In genomic region chr19:40721140-40721486, GRCh38 we compare ENCODE assay signal across 14 cellular contexts. TPM values are rescaled to one million over a fixed set of nuclear protein-coding genes. Genes with fewer than 3 reads are reported as not detected.
DNase-seq lines count a peak whose midpoint lies in the region; ATAC-seq, FAIRE-seq and TF ChIP-seq lines count a peak whose summit lies in the region.
"Had no signal": no experiment of that assay in that cellular context is flagged by ENCODE, and none has a peak within 500 bp of the region (broad histone marks: within the 10 kb centered on the region; RNA-seq: fewer than 3 reads in every experiment).

No MANE protein-coding gene starts in this region.

- WGBS in A549 (ENCODE audit: missing lambda C conversion rate), result 85% methylated on average over 6 of the region's 6 CpGs

- no peak for TF ChIP-seq RAD21 in A549 (conservative IDR thresholded peaks at IDR 0.05 in 1 of 2, IDR thresholded peaks at IDR 0.05 in 1 of 2)

- POLR2A ChIA-PET in A549 (lab: Yijun Ruan, JAX), result interaction anchor here (0.5 to 2.2 kb wide), 3 partner anchors 29 to 35 kb away, joined by 3 to 10 read pairs (median 4); partner anchors contain the start of genes ACTMAP and SNRPA

- DNase-seq in A549 (ENCODE audit: low read depth in 1 of 2, low spot score in 1 of 2), result no peak
- no peak for DNase-seq in adipocyte (ENCODE audit: low read depth)
- peak; percentile 18 for DNase-seq in fibroblast of villous mesenchyme (ENCODE audit: low read depth)
- no peak for DNase-seq in LoVo (ENCODE audit: low spot score)
- DNase-seq in EL, result no peak
- DNase-seq in NCI-H2171 (lab: John Stamatoyannopoulos, UW), result no peak
- DNase-seq: activated CD4-positive, alpha-beta T cell treated with anti-CD3 and anti-CD28 coated beads, Interleukin-2, amount 50 U/mL, for 48 hours; CD8-positive, alpha-beta memory T cell; islet precursor cell; NCI-H1930; RPMI8226; stimulated activated CD4-positive, alpha-beta T cell treated with anti-CD3 and anti-CD28 coated beads, Interleukin-2, amount 100 ng/mL, for 24 hours had no signal

- H3K4me2 ChIP-seq in A549, result no peak overlapping the region
- H3K4me2 ChIP-seq in parathyroid adenoma (ENCODE audit: low read length), result no peak overlapping the region

- H3K4me1 ChIP-seq in A549, result peaks cover 33% of the 10 kb centered on the region
- H3K4me1 ChIP-seq in adipocyte (ENCODE audit: control insufficient read depth, insufficient read depth, low read length), result peaks cover 44% of the 10 kb centered on the region
- peaks cover 16% of the 10 kb centered on the region for H3K4me1 ChIP-seq in parathyroid adenoma

- H3K36me3 ChIP-seq in adipocyte (ENCODE audit: control insufficient read depth, insufficient read depth, low read length, severe bottlenecking) (peaks cover 34% of the 10 kb centered on the region), parathyroid adenoma (ENCODE audit: control insufficient read depth, insufficient read depth, low read length) (no peaks in the 10 kb centered on the region)

- TF ChIP-seq CTCF in A549 (IDR thresholded peaks at IDR 0.05) (no peak), fibroblast of villous mesenchyme (IDR thresholded peaks at IDR 0.05; ENCODE audit: insufficient read depth, low read depth, low read length) (no peak), parathyroid adenoma (IDR thresholded peaks at IDR 0.05) (no peak)

- no peaks in the 10 kb centered on the region for H3K27me3 ChIP-seq in adipocyte (replicated peaks; ENCODE audit: control insufficient read depth, insufficient read depth, low read length)
- H3K27me3 ChIP-seq in parathyroid adenoma (ENCODE audit: control insufficient read depth, insufficient read depth, low read length), result no peaks in the 10 kb centered on the region

- H3K4me3 ChIP-seq in A549 (no peak overlapping the region), adipocyte (ENCODE audit: low read length) (peak overlapping the region; percentile 98), fibroblast of villous mesenchyme (ENCODE audit: low read depth, low read length) (peak overlapping the region; percentile 65), parathyroid adenoma (ENCODE audit: low read depth, low read length) (no peak overlapping the region)

- peak overlapping the region in 1 of 2 experiments; percentile 19; a peak in 1 of 6 replicates for H3K27ac ChIP-seq in A549
- H3K27ac ChIP-seq in parathyroid adenoma, result peak overlapping the region; percentile 87

- H3K79me2 ChIP-seq in parathyroid adenoma, result peaks cover 55% of the 10 kb centered on the region

- H3K9me3 ChIP-seq in A549, result no peaks in the 10 kb centered on the region
- H3K9me3 ChIP-seq in adipocyte (ENCODE audit: control insufficient read depth, low read length), result no peaks in the 10 kb centered on the region
- no peaks in the 10 kb centered on the region for H3K9me3 ChIP-seq in parathyroid adenoma (ENCODE audit: control insufficient read depth, low read length)

- H2AFZ ChIP-seq in parathyroid adenoma, result no peak overlapping the region

- no peak for TF ChIP-seq POLR2A in A549 (IDR thresholded peaks at IDR 0.05; ENCODE audit: low read length)

- no peak for TF ChIP-seq EP300 in A549 (IDR thresholded peaks at IDR 0.05)

- no peak for FAIRE-seq in A549 (lab: Jason Lieb, UNC)

- no peak for ATAC-seq in A549
- ATAC-seq in GM18498 (IDR thresholded peaks at IDR 0.05; ENCODE audit: unreplicated experiment), result no peak

- CTCF ChIA-PET in A549 (lab: Yijun Ruan, JAX), result interaction anchor here (0.6 to 17.9 kb wide), 14 partner anchors 8 to 423 kb away, joined by 3 to 199 read pairs (median 4); partner anchors contain the start of genes ACTMAP and SNRPA

- H3K9ac ChIP-seq in adipocyte (ENCODE audit: low read length) (peak overlapping the region; percentile 100), parathyroid adenoma (no peak overlapping the region)

TF ChIP-seq in A549, 52 proteins besides CTCF, POLR2A, EP300 and RAD21:
- TF ChIP-seq RCOR1 (IDR thresholded peaks at IDR 0.05; ENCODE audit: low read depth, low read length) (no peak), ZFP36 (IDR thresholded peaks at IDR 0.05; ENCODE audit: borderline replicate concordance, partially characterized antibody) (peak; percentile 90), CHD2 (IDR thresholded peaks at IDR 0.05; ENCODE audit: low read length, partially characterized antibody) (no peak), KDM5A (IDR thresholded peaks at IDR 0.05) (no peak)

RNA-seq across cellular contexts. Expression of gene ITPKC, which starts 4.2 kb away (rescaled TPM):
- polyA plus RNA-seq in A549 (2011; rRNA removed), result 6.5 and 8.7 TPM in 2 replicates
- 6.6 and 7.7 TPM in 2 replicates for polyA plus RNA-seq in A549 (2012; cell fraction: cytosol; rRNA removed)
- 10.7 and 10.9 TPM in 2 replicates for polyA plus RNA-seq in A549 (2012; cell fraction: nucleus; rRNA removed)
- polyA plus RNA-seq in A549 (2017; fragmentation: RNase III; extraction: RNeasy Plus Mini Kit Qiagen cat#74134 plus additional on column Dnase treatment), result 7.9 to 8.6 TPM (median 8.1 TPM) in 3 replicates
- 13.8 and 14.2 TPM in 2 replicates for polyA minus RNA-seq in A549 (2011; rRNA and poly(A)+ RNA removed)
- 14.5 and 16.8 TPM in 2 replicates for total RNA-seq in fibroblast of villous mesenchyme

RNA-seq across cellular contexts. Expression of gene COQ8B, which starts 4.4 kb away (rescaled TPM):
- polyA plus RNA-seq in A549 (2011; rRNA removed) (43.9 and 47.2 TPM in 2 replicates), A549 (2017; fragmentation: RNase III; extraction: RNeasy Plus Mini Kit Qiagen cat#74134 plus additional on column Dnase treatment) (55.3 to 64.9 TPM (median 63.6 TPM) in 3 replicates)
- 55.5 and 70.2 TPM in 2 replicates for polyA plus RNA-seq in A549 (2012; cell fraction: cytosol; rRNA removed)
- 158 and 174 TPM in 2 replicates for polyA plus RNA-seq in A549 (2012; cell fraction: nucleus; rRNA removed)
- polyA minus RNA-seq in A549 (2011; rRNA and poly(A)+ RNA removed), result 55.3 TPM in 2 replicates
- 25.8 and 32.0 TPM in 2 replicates for total RNA-seq in fibroblast of villous mesenchyme

RNA-seq across cellular contexts. Expression of gene ACTMAP, which starts 29.2 kb away (rescaled TPM):
- polyA plus RNA-seq in A549 (2011; rRNA removed) (7.8 and 11.7 TPM in 2 replicates), A549 (2017; fragmentation: RNase III; extraction: RNeasy Plus Mini Kit Qiagen cat#74134 plus additional on column Dnase treatment) (14.1 to 18.5 TPM (median 14.8 TPM) in 3 replicates)
- 13.0 and 16.7 TPM in 2 replicates for polyA plus RNA-seq in A549 (2012; cell fraction: cytosol; rRNA removed)
- polyA plus RNA-seq in A549 (2012; cell fraction: nucleus; rRNA removed), result 40.2 and 46.1 TPM in 2 replicates
- polyA minus RNA-seq in A549 (2011; rRNA and poly(A)+ RNA removed), result 13.9 and 15.5 TPM in 2 replicates
- total RNA-seq in fibroblast of villous mesenchyme, result 0.64 and 0.86 TPM in 2 replicates

RNA-seq across cellular contexts. Expression of gene SNRPA, which starts 29.9 kb away (rescaled TPM):
- polyA plus RNA-seq in A549 (2011; rRNA removed) (235 and 236 TPM in 2 replicates), A549 (2017; fragmentation: RNase III; extraction: RNeasy Plus Mini Kit Qiagen cat#74134 plus additional on column Dnase treatment) (141 to 155 TPM (median 143 TPM) in 3 replicates)
- 265 and 288 TPM in 2 replicates for polyA plus RNA-seq in A549 (2012; cell fraction: cytosol; rRNA removed)
- 267 and 341 TPM in 2 replicates for polyA plus RNA-seq in A549 (2012; cell fraction: nucleus; rRNA removed)
- 390 and 504 TPM in 2 replicates for polyA minus RNA-seq in A549 (2011; rRNA and poly(A)+ RNA removed)
- total RNA-seq in fibroblast of villous mesenchyme, result 34.1 and 36.1 TPM in 2 replicates

RNA-seq across cellular contexts. Expression of gene NUMBL, which starts 30.7 kb away (rescaled TPM):
- polyA plus RNA-seq in A549 (2011; rRNA removed) (19.4 and 21.1 TPM in 2 replicates), A549 (2017; fragmentation: RNase III; extraction: RNeasy Plus Mini Kit Qiagen cat#74134 plus additional on column Dnase treatment) (26.6 to 29.7 TPM (median 28.7 TPM) in 3 replicates)
- 41.5 and 47.8 TPM in 2 replicates for polyA plus RNA-seq in A549 (2012; cell fraction: cytosol; rRNA removed)
- polyA plus RNA-seq in A549 (2012; cell fraction: nucleus; rRNA removed), result 114 and 125 TPM in 2 replicates
- polyA minus RNA-seq in A549 (2011; rRNA and poly(A)+ RNA removed), result 13.8 and 13.9 TPM in 2 replicates
- total RNA-seq in fibroblast of villous mesenchyme, result 13.8 and 34.1 TPM in 2 replicates

Comparison
In these comparisons a context has a peak if more than half of its experiments do, and no peak if none do; other contexts are left out.
1. H3K4me3 ChIP-seq: peak in adipocyte (single experiment) and fibroblast of villous mesenchyme (single experiment); none in A549 (single experiment) and parathyroid adenoma (single experiment).